9 cellular contexts compared by ENCODE assay signal in genomic region chr17:49259663-49260010, GRCh38. TPM values are rescaled to one million over a fixed set of nuclear protein-coding genes. Genes with fewer than 3 reads are reported as not detected.
DNase-seq lines count a peak whose midpoint lies in the region; ATAC-seq and TF ChIP-seq lines count a peak whose summit lies in the region.
"Had no signal": no experiment of that assay in that cellular context is flagged by ENCODE, and none has a peak within 500 bp of the region (broad histone marks: within the 10 kb centered on the region; RNA-seq: fewer than 3 reads in every experiment).

No MANE protein-coding gene starts in this region.

- H3K9me3 ChIP-seq in A673 (ENCODE audit: low read depth, low read length, poor library complexity, severe bottlenecking) (no peaks in the 10 kb centered on the region), IMR-90 (ENCODE audit: control insufficient read depth, insufficient read depth, low read length) (no peaks in the 10 kb centered on the region), mucosa of rectum (ENCODE audit: control insufficient read depth in 2 of 2, low read length in 2 of 2) (no peaks in the 10 kb centered on the region)

- POLR2A ChIA-PET in A673 (lab: Charles Lee; ENCODE audit: low non-redundant PET) (interaction anchor here (0.5 kb wide), 2 partner anchors 97 to 138 kb away, joined by 6 to 7 read pairs; no protein-coding TSS in a partner anchor), IMR-90 (lab: Charles Lee; ENCODE audit: unreplicated experiment) (interaction anchor here (0.6 kb wide), 3 partner anchors 61 to 536 kb away, joined by 3 to 16 read pairs (median 8); no protein-coding TSS in a partner anchor)

- peak overlapping the region; percentile 96 for H2AFZ ChIP-seq in IMR-90 (replicated peaks; ENCODE audit: low read length, poor library complexity)

- peak overlapping the region; percentile 0; the same call in 1 of the 2 replicates for H2AK5ac ChIP-seq in IMR-90 (ENCODE audit: low read depth, low read length)

- no peak for TF ChIP-seq RAD21 in IMR-90 (IDR thresholded peaks at IDR 0.05; ENCODE audit: low read length)

- no CpG with 5 or more reads among the region's 10 CpGs for WGBS in IMR-90 (ENCODE audit: extremely low coverage in 2 of 2, insufficient read length in 1 of 2), 2 experiments

- no peaks in the 10 kb centered on the region for H3K9me1 ChIP-seq in IMR-90 (ENCODE audit: insufficient read depth, low read length)

- peak overlapping the region; percentile 68 for H3K27ac ChIP-seq in A673 (ENCODE audit: low read depth, low read length, poor library complexity, severe bottlenecking)
- H3K27ac ChIP-seq in IMR-90 (ENCODE audit: insufficient read depth, low read length), result no peak overlapping the region; the same call in 1 of the 2 replicates
- H3K27ac ChIP-seq in coronary artery, result peak overlapping the region; percentile 67
- H3K27ac ChIP-seq in mucosa of rectum (ENCODE audit: low read depth in 2 of 2, low read length in 2 of 2), result peak overlapping the region in 1 of 2 donors; percentile 2
- H3K27ac ChIP-seq in caudate nucleus (ENCODE audit: low read depth, low read length), result no peak overlapping the region

- peak overlapping the region; percentile 48 for H3K4me2 ChIP-seq in IMR-90 (ENCODE audit: low read depth, low read length)

- H3K4me3 ChIP-seq in A673 (ENCODE audit: low read depth, low read length, poor library complexity, severe bottlenecking) (peak overlapping the region; percentile 50), IMR-90 (ENCODE audit: insufficient read depth, low read depth, low read length) (peak overlapping the region; percentile 46), coronary artery (peak overlapping the region; percentile 69), mucosa of rectum (ENCODE audit: low read length in 2 of 2) (peak overlapping the region; percentile 54 to 74)

- no peaks in the 10 kb centered on the region for H4K20me1 ChIP-seq in IMR-90 (ENCODE audit: insufficient read depth, low read length)

- in situ Hi-C loops in IMR-90 (cut with MboI; ENCODE audit: low sequenced_read_pairs), result no loop called here

- H4K91ac ChIP-seq in IMR-90 (ENCODE audit: insufficient read depth, low read depth, low read length), result peak overlapping the region; percentile 45

- H2BK15ac ChIP-seq in IMR-90 (ENCODE audit: low read depth, low read length), result peak overlapping the region; percentile 1; the same call in 1 of the 3 replicates

- no peaks in the 10 kb centered on the region for H3K79me1 ChIP-seq in IMR-90 (ENCODE audit: low read depth in 1 of 2, low read length in 2 of 2)

- dilution Hi-C loops in IMR-90 (cut with HindIII; ENCODE audit: low sequenced_read_pairs, unreplicated experiment), result no loop called here

- H2AK9ac ChIP-seq in IMR-90 (replicated peaks; ENCODE audit: low read depth, low read length, poor library complexity), result peak overlapping the region; percentile 67

- peak overlapping the region; percentile 57; the same call in 1 of the 2 replicates for H3K23ac ChIP-seq in IMR-90 (ENCODE audit: low read depth, low read length)

- peak overlapping the region; percentile 2; the same call in 1 of the 2 replicates for H3K18ac ChIP-seq in IMR-90 (ENCODE audit: low read depth, low read length)

- no peak overlapping the region for H2BK20ac ChIP-seq in IMR-90 (ENCODE audit: low read depth, low read length)

- no peak for TF ChIP-seq POLR2A in IMR-90 (IDR thresholded peaks at IDR 0.05; ENCODE audit: low read depth, low read length)

- peak overlapping the region; percentile 5; the same call in 1 of the 2 replicates for H3K9ac ChIP-seq in IMR-90 (ENCODE audit: low read depth, low read length)
- H3K9ac ChIP-seq in mucosa of rectum (ENCODE audit: low read depth in 1 of 2, low read length in 2 of 2), result peak overlapping the region; percentile 38 to 52

- no TSS peak for BruUV-seq in A673 (replicated peaks; lab: Mats Ljungman, UMichigan)
- BruUV-seq in IMR-90 (replicated peaks; lab: Mats Ljungman, UMichigan), result no TSS peak

- CTCF ChIA-PET in A673 (lab: Charles Lee), result no interaction called here
- CTCF ChIA-PET in IMR-90 (lab: Yijun Ruan, JAX), result no interaction called here

- no peak for ATAC-seq in IMR-90 (ENCODE audit: low read depth)
- no peak for ATAC-seq in HG03095 (IDR thresholded peaks at IDR 0.05; ENCODE audit: unreplicated experiment)
- ATAC-seq in GM19463 (IDR thresholded peaks at IDR 0.05; ENCODE audit: unreplicated experiment), result no peak

- peak overlapping the region; percentile 22; the same call in 1 of the 2 replicates for H3K56ac ChIP-seq in IMR-90 (ENCODE audit: extremely low read depth, insufficient read depth, low read length)

- peak overlapping the region; percentile 48 to 78 for H4K8ac ChIP-seq in IMR-90 (ENCODE audit: low read depth in 2 of 2, low read length in 2 of 2)

- no peaks in the 10 kb centered on the region for H3K4me1 ChIP-seq in A673 (ENCODE audit: insufficient read depth, low read length, poor library complexity, severe bottlenecking)
- H3K4me1 ChIP-seq in IMR-90 (ENCODE audit: control insufficient read depth, insufficient read depth, low read length), result peaks cover 2% of the 10 kb centered on the region; the same call in 1 of the 2 replicates
- peaks cover 5 to 7% of the 10 kb centered on the region in 2 donors for H3K4me1 ChIP-seq in mucosa of rectum (ENCODE audit: control insufficient read depth in 2 of 2, insufficient read depth in 2 of 2, low read length in 2 of 2)

- DNase-seq in A673 (ENCODE audit: low spot score) (no peak), IMR-90 (no peak), coronary artery (ENCODE audit: low spot score) (no peak), caudate nucleus (lab: John Stamatoyannopoulos, UW) (no peak), iPS-NIHi7 (ENCODE audit: extremely low spot score) (no peak)
- DNase-seq: NCI-H1092 treated with DMSO at 0.1 percent for 48 hours had no signal

- H4K5ac ChIP-seq in IMR-90 (ENCODE audit: low read depth, low read length), result peak overlapping the region; percentile 8

- intact Hi-C loops in A673 (cut with micrococcal nuclease; ENCODE audit: unreplicated experiment) (no loop called here), IMR-90 (cut with micrococcal nuclease) (no loop called here)

- peak overlapping the region; percentile 5 for H2BK5ac ChIP-seq in IMR-90 (ENCODE audit: low read depth, low read length, poor library complexity, severe bottlenecking)

- H3K27me3 ChIP-seq in A673 (replicated peaks; ENCODE audit: insufficient read depth, low read depth, low read length, poor library complexity) (no peaks in the 10 kb centered on the region), IMR-90 (ENCODE audit: control insufficient read depth, insufficient read depth, low read length) (peaks cover 3% of the 10 kb centered on the region; the same call in 1 of the 2 replicates), mucosa of rectum (ENCODE audit: control insufficient read depth in 2 of 2, insufficient read depth in 2 of 2, low read length in 2 of 2) (peaks cover 0 to 2% of the 10 kb centered on the region in 2 donors)

- peak overlapping the region; percentile 62 for H3K4ac ChIP-seq in IMR-90 (ENCODE audit: low read depth, low read length)

- H3K36me3 ChIP-seq in A673 (ENCODE audit: insufficient read depth, low read length, poor library complexity, severe bottlenecking) (no peaks in the 10 kb centered on the region), IMR-90 (ENCODE audit: control insufficient read depth, insufficient read depth, low read length) (no peaks in the 10 kb centered on the region), mucosa of rectum (ENCODE audit: control insufficient read depth in 2 of 2, insufficient read depth in 2 of 2, low read length in 2 of 2) (no peaks in the 10 kb centered on the region)

- TF ChIP-seq CTCF in A673 (conservative IDR thresholded peaks at IDR 0.05; ENCODE audit: low read depth, low read length) (no peak), IMR-90 (conservative IDR thresholded peaks at IDR 0.05; ENCODE audit: low read depth, low read length) (no peak), coronary artery (IDR thresholded peaks at IDR 0.05) (no peak)

- 0 out of 2 replicates have a peak overlapping the region, but pooled peaks have one; percentile 39 for H3K14ac ChIP-seq in IMR-90 (replicated peaks; ENCODE audit: low read depth, low read length)

- peak overlapping the region; percentile 28; the same call in 1 of the 2 replicates for H2BK120ac ChIP-seq in IMR-90 (ENCODE audit: low read depth, low read length)

TF ChIP-seq in IMR-90, 13 proteins besides CTCF, POLR2A, EP300 and RAD21:
- TF ChIP-seq RCOR1 (IDR thresholded peaks at IDR 0.05; ENCODE audit: insufficient replicate concordance, low read length) (no peak), SMC3 (IDR thresholded peaks at IDR 0.05; ENCODE audit: low read depth, low read length) (no peak), CHD1 (IDR thresholded peaks at IDR 0.05; ENCODE audit: low read depth, low read length) (no peak), RFX5 (IDR thresholded peaks at IDR 0.05; ENCODE audit: low read depth, low read length) (no peak)

RNA-seq across cellular contexts. Expression of gene PHOSPHO1, which starts 29.1 kb away (rescaled TPM):
- total RNA-seq in A673 (2021), result 88.6 and 98.3 TPM in 2 replicates
- total RNA-seq in IMR-90 (2012; rRNA removed), result under 0.01 TPM in 2 replicates
- 0.48 and 0.56 TPM in 2 replicates for polyA plus RNA-seq in IMR-90 (2012; rRNA removed)
- polyA plus RNA-seq in IMR-90 (2012; cell fraction: cytosol; rRNA removed), result 0.22 and 0.71 TPM in 2 replicates
- 0.17 and 0.62 TPM in 2 replicates for polyA plus RNA-seq in IMR-90 (2012; cell fraction: nucleus; rRNA removed; ENCODE audit: low replicate concordance)

RNA-seq across cellular contexts. Expression of gene ABI3, which starts 49.1 kb away (rescaled TPM):
- 9.7 and 13.0 TPM in 2 replicates for total RNA-seq in A673 (2021)
- 1.1 TPM in 2 replicates for total RNA-seq in IMR-90 (2012; rRNA removed)
- polyA plus RNA-seq in IMR-90 (2012; rRNA removed), result 1.2 and 1.4 TPM in 2 replicates
- 1.1 and 1.4 TPM in 2 replicates for polyA plus RNA-seq in IMR-90 (2012; cell fraction: cytosol; rRNA removed)
- 0.33 and 0.96 TPM in 2 replicates for polyA plus RNA-seq in IMR-90 (2012; cell fraction: nucleus; rRNA removed; ENCODE audit: low replicate concordance)

RNA-seq across cellular contexts. Expression of gene GNGT2, which starts 49.3 kb away (rescaled TPM):
- 9.2 and 9.6 TPM in 2 replicates for total RNA-seq in A673 (2021)
- total RNA-seq in IMR-90 (2012; rRNA removed), result 0.18 and 0.56 TPM in 2 replicates
- polyA plus RNA-seq in IMR-90 (2012; rRNA removed), result 0.65 and 0.79 TPM in 2 replicates
- polyA plus RNA-seq in IMR-90 (2012; cell fraction: cytosol; rRNA removed), result 0.19 and 0.34 TPM in 2 replicates
- polyA plus RNA-seq in IMR-90 (2012; cell fraction: nucleus; rRNA removed; ENCODE audit: low replicate concordance), result 0.08 and 0.29 TPM in 2 replicates

Comparison
In these comparisons a context has a peak if more than half of its experiments do, and no peak if none do; other contexts are left out.
1. H3K27ac ChIP-seq: peak in A673 (single experiment) and coronary artery (2 of 2); none in IMR-90 (single experiment) and caudate nucleus (single experiment).
2. RNA of gene PHOSPHO1, which starts 29.1 kb away (total RNA-seq): 88.6 to 98.3 TPM in A673; under 0.01 TPM in IMR-90; every median in the first group is over 10 times any median in the second.
3. Peak in every context shown above with its lines, with median percentiles within 50 percentile points of each other: H3K4me3 ChIP-seq.